ENCODE assay signal across 23 cellular contexts in genomic region chr7:49643750-49644149, GRCh38.
"Had no signal": no experiment of that assay in that cellular context is flagged by ENCODE, and none has a peak within 500 bp of the region (broad histone marks: within the 10 kb centered on the region; RNA-seq: fewer than 3 reads in every experiment).

No MANE protein-coding gene starts in this region.

- ATAC-seq: left colon; left lung; lower lobe of right lung; naive thymus-derived CD8-positive, alpha-beta T cell; right lobe of liver; stimulated activated memory B cell treated with anti-CD40 and anti-IgM and Interleukin-4, amounts not matched to agents 10 μg/mL and 1 μg/mL and 100 μg/mL, for 72 hours; stimulated activated naive CD8-positive, alpha-beta T cell treated with anti-CD3 and anti-CD28 coated beads, Interleukin-15, amount 100 ng/mL, for 72 hours had no signal

- H3K4me3 ChIP-seq: left lung, lower lobe of right lung, ovary, right atrium auricular region, right lobe of liver, smooth muscle cell, tibial nerve, upper lobe of left lung, vagina had no signal

- H3K9me3 Mint-ChIP-seq: nephron; stimulated activated naive CD8-positive, alpha-beta T cell treated with anti-CD3 and anti-CD28 coated beads, Interleukin-15, amount 100 ng/mL, for 72 hours had no signal

- H3K27ac Mint-ChIP-seq: naive thymus-derived CD8-positive, alpha-beta T cell; nephron; progenitor cell of endocrine pancreas; stimulated activated memory B cell treated with anti-CD40 and anti-IgM and Interleukin-4, amounts not matched to agents 10 μg/mL and 1 μg/mL and 100 μg/mL, for 72 hours; stimulated activated naive CD8-positive, alpha-beta T cell treated with anti-CD3 and anti-CD28 coated beads, Interleukin-15, amount 100 ng/mL, for 72 hours had no signal

- H3K27ac ChIP-seq: left lung, lower lobe of right lung, ovary, right atrium auricular region, right lobe of liver, tibial nerve, upper lobe of left lung, vagina had no signal

- H3K4me1 ChIP-seq: left lung, lower lobe of right lung, right lobe of liver, tibial nerve, upper lobe of left lung, vagina had no signal

- H3K4me1 Mint-ChIP-seq: naive thymus-derived CD8-positive, alpha-beta T cell; stimulated activated memory B cell treated with anti-CD40 and anti-IgM and Interleukin-4, amounts not matched to agents 10 μg/mL and 1 μg/mL and 100 μg/mL, for 72 hours; stimulated activated naive CD8-positive, alpha-beta T cell treated with anti-CD3 and anti-CD28 coated beads, Interleukin-15, amount 100 ng/mL, for 72 hours had no signal

- H3K9me3 ChIP-seq: left lung, lower lobe of right lung, ovary, right atrium auricular region, right lobe of liver, tibial nerve, upper lobe of left lung, vagina had no signal

- H3K36me3 ChIP-seq: left lung, lower lobe of right lung, ovary, right atrium auricular region, right lobe of liver, tibial nerve, upper lobe of left lung, vagina had no signal

- H3K27me3 Mint-ChIP-seq: progenitor cell of endocrine pancreas; stimulated activated memory B cell treated with anti-CD40 and anti-IgM and Interleukin-4, amounts not matched to agents 10 μg/mL and 1 μg/mL and 100 μg/mL, for 72 hours; stimulated activated naive CD8-positive, alpha-beta T cell treated with anti-CD3 and anti-CD28 coated beads, Interleukin-15, amount 100 ng/mL, for 72 hours had no signal

- H3K36me3 Mint-ChIP-seq: naive thymus-derived CD8-positive, alpha-beta T cell; stimulated activated memory B cell treated with anti-CD40 and anti-IgM and Interleukin-4, amounts not matched to agents 10 μg/mL and 1 μg/mL and 100 μg/mL, for 72 hours had no signal

- H3K27me3 ChIP-seq: left lung, ovary, right atrium auricular region, right lobe of liver, tibial nerve, upper lobe of left lung, vagina had no signal

- FAIRE-seq: keratinocyte had no signal

- H3K4me3 Mint-ChIP-seq: naive thymus-derived CD8-positive, alpha-beta T cell; nephron; stimulated activated memory B cell treated with anti-CD40 and anti-IgM and Interleukin-4, amounts not matched to agents 10 μg/mL and 1 μg/mL and 100 μg/mL, for 72 hours; stimulated activated naive CD8-positive, alpha-beta T cell treated with anti-CD3 and anti-CD28 coated beads, Interleukin-15, amount 100 ng/mL, for 72 hours had no signal

- DNase-seq: left colon; left lung; lower lobe of right lung; mammary epithelial cell; mesenchymal stem cell; naive thymus-derived CD8-positive, alpha-beta T cell; ovary; right lobe of liver; stimulated activated CD4-positive, alpha-beta T cell treated with anti-CD3 and anti-CD28 coated beads, Interleukin-1b, Interleukin-23, amount 100 ng/mL, for 48 hours; stimulated activated CD4-positive, alpha-beta T cell treated with anti-CD3 and anti-CD28 coated beads, Interleukin-2, amount 100 ng/mL, for 48 hours; stimulated activated CD4-positive, alpha-beta T cell treated with anti-CD3 and anti-CD28 coated beads, Interleukin-4, amount 100 ng/mL, for 4 hours; stimulated activated CD8-positive, alpha-beta memory T cell treated with anti-CD3 and anti-CD28 coated beads, Interleukin-4, amount 100 ng/mL, for 48 hours; stimulated activated naive CD4-positive, alpha-beta T cell treated with Interleukin-2 at 50 U/mL for 16 hours; stimulated activated naive CD8-positive, alpha-beta T cell treated with anti-CD3 and anti-CD28 coated beads, Interleukin-15, amount 100 ng/mL, for 72 hours had no signal

- H3K4me2 ChIP-seq: smooth muscle cell had no signal
